Comparison of ENCODE assay signal across 1 cellular context in the genomic region with DNA sequence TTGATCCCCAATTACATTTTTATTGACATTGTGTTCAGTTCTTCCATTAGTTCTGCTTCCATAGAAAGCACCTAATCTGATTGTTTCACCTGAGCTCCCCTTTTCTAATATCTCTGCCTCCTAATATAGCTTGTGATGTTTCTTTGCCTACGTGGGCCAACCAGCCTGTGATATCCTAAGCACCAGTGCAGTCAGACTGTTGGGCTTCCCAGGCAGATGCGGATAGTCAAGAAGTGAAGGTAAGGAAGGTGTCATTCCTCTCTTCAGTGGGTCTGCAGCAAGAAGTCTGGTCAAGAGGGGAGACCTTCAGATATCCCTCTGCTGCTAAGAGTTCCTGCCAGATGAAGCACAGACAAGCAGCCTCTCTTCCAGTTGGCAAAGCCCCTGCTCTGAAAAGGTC.
TF ChIP-seq lines count a peak whose summit lies in the region.

No MANE protein-coding gene starts in this region.

TF ChIP-seq in GM12878, 131 proteins besides CTCF, POLR2A, EP300 and RAD21 (continued from another document):
- TF ChIP-seq DPF2 (IDR thresholded peaks at IDR 0.05) (no peak), JUNB (IDR thresholded peaks at IDR 0.05) (no peak), STAT1 (conservative IDR thresholded peaks at IDR 0.05) (no peak)
- TF ChIP-seq, protein P1, sequence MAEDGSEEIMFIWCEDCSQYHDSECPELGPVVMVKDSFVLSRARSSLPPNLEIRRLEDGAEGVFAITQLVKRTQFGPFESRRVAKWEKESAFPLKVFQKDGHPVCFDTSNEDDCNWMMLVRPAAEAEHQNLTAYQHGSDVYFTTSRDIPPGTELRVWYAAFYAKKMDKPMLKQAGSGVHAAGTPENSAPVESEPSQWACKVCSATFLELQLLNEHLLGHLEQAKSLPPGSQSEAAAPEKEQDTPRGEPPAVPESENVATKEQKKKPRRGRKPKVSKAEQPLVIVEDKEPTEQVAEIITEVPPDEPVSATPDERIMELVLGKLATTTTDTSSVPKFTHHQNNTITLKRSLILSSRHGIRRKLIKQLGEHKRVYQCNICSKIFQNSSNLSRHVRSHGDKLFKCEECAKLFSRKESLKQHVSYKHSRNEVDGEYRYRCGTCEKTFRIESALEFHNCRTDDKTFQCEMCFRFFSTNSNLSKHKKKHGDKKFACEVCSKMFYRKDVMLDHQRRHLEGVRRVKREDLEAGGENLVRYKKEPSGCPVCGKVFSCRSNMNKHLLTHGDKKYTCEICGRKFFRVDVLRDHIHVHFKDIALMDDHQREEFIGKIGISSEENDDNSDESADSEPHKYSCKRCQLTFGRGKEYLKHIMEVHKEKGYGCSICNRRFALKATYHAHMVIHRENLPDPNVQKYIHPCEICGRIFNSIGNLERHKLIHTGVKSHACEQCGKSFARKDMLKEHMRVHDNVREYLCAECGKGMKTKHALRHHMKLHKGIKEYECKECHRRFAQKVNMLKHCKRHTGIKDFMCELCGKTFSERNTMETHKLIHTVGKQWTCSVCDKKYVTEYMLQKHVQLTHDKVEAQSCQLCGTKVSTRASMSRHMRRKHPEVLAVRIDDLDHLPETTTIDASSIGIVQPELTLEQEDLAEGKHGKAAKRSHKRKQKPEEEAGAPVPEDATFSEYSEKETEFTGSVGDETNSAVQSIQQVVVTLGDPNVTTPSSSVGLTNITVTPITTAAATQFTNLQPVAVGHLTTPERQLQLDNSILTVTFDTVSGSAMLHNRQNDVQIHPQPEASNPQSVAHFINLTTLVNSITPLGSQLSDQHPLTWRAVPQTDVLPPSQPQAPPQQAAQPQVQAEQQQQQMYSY (CRISPR knock-in tag; IDR thresholded peaks at IDR 0.05) = no peak
TF ChIP-seq in GM12878: peak in this region for 0.
